8 cellular contexts compared by ENCODE assay signal in genomic region chr13:43368003-43368402, GRCh38.
DNase-seq lines count a peak whose midpoint lies in the region; ATAC-seq lines count a peak whose summit lies in the region.

No MANE protein-coding gene starts in this region.

- H3K27ac ChIP-seq in caudate nucleus (ENCODE audit: low read depth, low read length), result no peak overlapping the region

- ATAC-seq in stimulated activated naive CD8-positive, alpha-beta T cell treated with anti-CD3 and anti-CD28 coated beads, Interleukin-15, Interleukin-2, amounts not matched to agents 100 U/mL and 50 U/mL, for 24 hours, result no peak
- no peak for ATAC-seq in GM18520 (IDR thresholded peaks at IDR 0.05; ENCODE audit: unreplicated experiment)
- ATAC-seq in GM19397 (IDR thresholded peaks at IDR 0.05; ENCODE audit: unreplicated experiment), result no peak

- H3K27me3 Mint-ChIP-seq in stimulated activated naive CD8-positive, alpha-beta T cell treated with anti-CD3 and anti-CD28 coated beads, Interleukin-15, Interleukin-2, amounts not matched to agents 100 ng/mL and 50 ng/mL, for 24 hours, result no peaks in the 10 kb centered on the region
- peaks cover 0 to 8% (median 3%) of the 10 kb centered on the region in 3 donors for H3K27me3 Mint-ChIP-seq in immature natural killer cell (ENCODE audit: low read depth in 3 of 3)

- H3K4me3 Mint-ChIP-seq in stimulated activated naive CD8-positive, alpha-beta T cell treated with anti-CD3 and anti-CD28 coated beads, Interleukin-15, Interleukin-2, amounts not matched to agents 100 ng/mL and 50 ng/mL, for 24 hours, result peak overlapping the region; percentile 26
- peak overlapping the region; percentile 30 to 75 (median 60) for H3K4me3 Mint-ChIP-seq in immature natural killer cell

- no peaks in the 10 kb centered on the region for H3K36me3 Mint-ChIP-seq in stimulated activated naive CD8-positive, alpha-beta T cell treated with anti-CD3 and anti-CD28 coated beads, Interleukin-15, Interleukin-2, amounts not matched to agents 100 ng/mL and 50 ng/mL, for 24 hours (ENCODE audit: low read depth)
- H3K36me3 Mint-ChIP-seq in immature natural killer cell, result no peaks in the 10 kb centered on the region

- H3K9me3 Mint-ChIP-seq in stimulated activated naive CD8-positive, alpha-beta T cell treated with anti-CD3 and anti-CD28 coated beads, Interleukin-15, Interleukin-2, amounts not matched to agents 100 ng/mL and 50 ng/mL, for 24 hours, result no peaks in the 10 kb centered on the region
- no peaks in the 10 kb centered on the region for H3K9me3 Mint-ChIP-seq in immature natural killer cell

- no peak for DNase-seq in stimulated activated naive CD8-positive, alpha-beta T cell treated with anti-CD3 and anti-CD28 coated beads, Interleukin-15, Interleukin-2, amounts not matched to agents 100 U/mL and 50 U/mL, for 24 hours
- DNase-seq in RPMI7951 (ENCODE audit: low read depth) (peak; percentile 36), immature natural killer cell (no peak), caudate nucleus (lab: John Stamatoyannopoulos, UW) (no peak)
- no peak for DNase-seq in activated CD4-positive, alpha-beta T cell treated with anti-CD3 and anti-CD28 coated beads, Interleukin-2, amount 50 U/mL, for 48 hours

- H3K27ac Mint-ChIP-seq in stimulated activated naive CD8-positive, alpha-beta T cell treated with anti-CD3 and anti-CD28 coated beads, Interleukin-15, Interleukin-2, amounts not matched to agents 100 ng/mL and 50 ng/mL, for 24 hours, result no peak overlapping the region
- peak overlapping the region; percentile 27 to 68 (median 59) for H3K27ac Mint-ChIP-seq in immature natural killer cell

- H3K4me1 Mint-ChIP-seq in stimulated activated naive CD8-positive, alpha-beta T cell treated with anti-CD3 and anti-CD28 coated beads, Interleukin-15, Interleukin-2, amounts not matched to agents 100 ng/mL and 50 ng/mL, for 24 hours (ENCODE audit: low read depth), result peaks cover 14% of the 10 kb centered on the region
- H3K4me1 Mint-ChIP-seq in immature natural killer cell, result peaks cover 11 to 27% of the 10 kb centered on the region in 2 donors
